ENCODE assay signal across 11 cellular contexts in genomic region chr2:85547089-85547858, GRCh38. TPM values are rescaled to one million over a fixed set of nuclear protein-coding genes. Genes with fewer than 3 reads are reported as not detected.
DNase-seq lines count a peak whose midpoint lies in the region; ATAC-seq and TF ChIP-seq lines count a peak whose summit lies in the region.
"Had no signal": no experiment of that assay in that cellular context is flagged by ENCODE, and none has a peak within 500 bp of the region (broad histone marks: within the 10 kb centered on the region; RNA-seq: fewer than 3 reads in every experiment).

No MANE protein-coding gene starts in this region.

- H3K27ac ChIP-seq in SJCRH30 = no peak overlapping the region; the same call in 1 of the 2 replicates
- H3K27ac ChIP-seq in ascending aorta = no peak overlapping the region
- H3K27ac ChIP-seq: coronary artery had no signal

- no peak overlapping the region for H3K4me3 Mint-ChIP-seq in natural killer cell treated with Interleukin-12 subunit alpha and Interleukin-12 subunit beta and Interleukin-15 and Interleukin-18, amount 100 ng/mL, for 72 hours
- no peak overlapping the region for H3K4me3 Mint-ChIP-seq in natural killer cell
- H3K4me3 Mint-ChIP-seq in T-cell = no peak overlapping the region
- peak overlapping the region; percentile 24 for H3K4me3 Mint-ChIP-seq in type B pancreatic cell

- peaks cover 20 to 23% of the 10 kb centered on the region in 2 donors for H3K4me1 Mint-ChIP-seq in natural killer cell treated with Interleukin-12 subunit alpha and Interleukin-12 subunit beta and Interleukin-15 and Interleukin-18, amount 100 ng/mL, for 72 hours (ENCODE audit: low read depth in 2 of 2)
- H3K4me1 Mint-ChIP-seq in natural killer cell = peaks cover 5 to 11% of the 10 kb centered on the region in 2 donors
- peaks cover 8 to 11% (median 11%) of the 10 kb centered on the region in 3 donors for H3K4me1 Mint-ChIP-seq in T-cell
- H3K4me1 Mint-ChIP-seq in type B pancreatic cell (ENCODE audit: unreplicated experiment) = peaks cover 35% of the 10 kb centered on the region

- H3K4me3 ChIP-seq in SJCRH30 = no peak overlapping the region
- H3K4me3 ChIP-seq in ascending aorta = no peak overlapping the region
- H3K4me3 ChIP-seq: coronary artery, pancreas had no signal

- H3K27ac Mint-ChIP-seq in natural killer cell treated with Interleukin-12 subunit alpha and Interleukin-12 subunit beta and Interleukin-15 and Interleukin-18, amount 100 ng/mL, for 72 hours = peak overlapping the region; percentile 34 to 53
- no peak overlapping the region for H3K27ac Mint-ChIP-seq in natural killer cell
- peak overlapping the region; percentile 50 to 52 for H3K27ac Mint-ChIP-seq in T-cell
- peak overlapping the region; percentile 61 for H3K27ac Mint-ChIP-seq in type B pancreatic cell

- peak in 1 of 2 donors; percentile 20 for ATAC-seq in natural killer cell treated with Interleukin-12 subunit alpha and Interleukin-12 subunit beta and Interleukin-15 and Interleukin-18, amount 100 ng/mL, for 72 hours
- ATAC-seq in natural killer cell (no peak), T-cell (replicated peaks in 1 of 4) (no peak), GM19452 (IDR thresholded peaks at IDR 0.05; ENCODE audit: unreplicated experiment) (no peak)

- no peaks in the 10 kb centered on the region for H3K9me3 Mint-ChIP-seq in natural killer cell treated with Interleukin-12 subunit alpha and Interleukin-12 subunit beta and Interleukin-15 and Interleukin-18, amount 100 ng/mL, for 72 hours
- H3K9me3 Mint-ChIP-seq in natural killer cell (no peaks in the 10 kb centered on the region), T-cell (no peaks in the 10 kb centered on the region), type B pancreatic cell (no peaks in the 10 kb centered on the region)

- no peak for DNase-seq in natural killer cell treated with Interleukin-12 subunit alpha and Interleukin-12 subunit beta and Interleukin-15 and Interleukin-18, amount 100 ng/mL, for 72 hours (ENCODE audit: low spot score)
- no peak for DNase-seq in natural killer cell
- DNase-seq in T-cell = no peak
- DNase-seq in glomerular visceral epithelial cell (ENCODE audit: extremely low spot score) = peak; percentile 17
- DNase-seq in type B pancreatic cell (ENCODE audit: extremely low spot score, unreplicated experiment) = no peak
- no peak for DNase-seq in SJCRH30
- no peak for DNase-seq in ascending aorta (ENCODE audit: low spot score in 2 of 2)
- DNase-seq: activated CD4-positive, alpha-beta T cell treated with anti-CD3 and anti-CD28 coated beads, Interleukin-2, amount 50 U/mL, for 1 hour had no signal

- peaks cover 20% of the 10 kb centered on the region for H3K4me1 ChIP-seq in SJCRH30
- H3K4me1 ChIP-seq in ascending aorta = peaks cover 0 to 14% of the 10 kb centered on the region in 2 donors

- intact Hi-C loops in natural killer cell (cut with micrococcal nuclease) (no loop called here), ascending aorta (cut with DNase I) (no loop called here)

- H3K36me3 ChIP-seq in SJCRH30 (peaks cover 83% of the 10 kb centered on the region), ascending aorta (peaks cover 44 to 60% of the 10 kb centered on the region in 2 donors)

- H3K9me3 ChIP-seq in SJCRH30 (replicated peaks) (no peaks in the 10 kb centered on the region), ascending aorta (no peaks in the 10 kb centered on the region)
- H3K9me3 ChIP-seq: pancreas had no signal

- TF ChIP-seq CTCF in natural killer cell (IDR thresholded peaks at IDR 0.05) = no peak
- no peak for TF ChIP-seq CTCF in type B pancreatic cell (conservative IDR thresholded peaks at IDR 0.05)
- TF ChIP-seq CTCF in ascending aorta (IDR thresholded peaks at IDR 0.05) = no peak

- peaks cover 6% of the 10 kb centered on the region for H3K27me3 ChIP-seq in SJCRH30
- H3K27me3 ChIP-seq in ascending aorta = no peaks in the 10 kb centered on the region
- H3K27me3 ChIP-seq: pancreas had no signal

- CTCF ChIA-PET in T-cell (lab: Charles Lee) = no interaction called here

- no peaks in the 10 kb centered on the region for H3K27me3 Mint-ChIP-seq in natural killer cell treated with Interleukin-12 subunit alpha and Interleukin-12 subunit beta and Interleukin-15 and Interleukin-18, amount 100 ng/mL, for 72 hours
- H3K27me3 Mint-ChIP-seq in natural killer cell (ENCODE audit: low read depth in 2 of 2) (no peaks in the 10 kb centered on the region), T-cell (no peaks in the 10 kb centered on the region), type B pancreatic cell (no peaks in the 10 kb centered on the region)

- peaks cover 35% of the 10 kb centered on the region for H3K36me3 Mint-ChIP-seq in natural killer cell treated with Interleukin-12 subunit alpha and Interleukin-12 subunit beta and Interleukin-15 and Interleukin-18, amount 100 ng/mL, for 72 hours
- peaks cover 21% of the 10 kb centered on the region for H3K36me3 Mint-ChIP-seq in natural killer cell
- H3K36me3 Mint-ChIP-seq in T-cell = peaks cover 49% of the 10 kb centered on the region
- H3K36me3 Mint-ChIP-seq in type B pancreatic cell = peaks cover 44% of the 10 kb centered on the region

- POLR2A ChIA-PET in T-cell (lab: Charles Lee) = no interaction called here

RNA-seq across cellular contexts. Expression of gene MAT2A, which starts 8.3 kb away (rescaled TPM):
- total RNA-seq in natural killer cell treated with Interleukin-12 subunit alpha and Interleukin-12 subunit beta and Interleukin-15 and Interleukin-18, amount 100 ng/mL, for 72 hours = 100 to 1,000 TPM; 246 to 503 TPM
- total RNA-seq in natural killer cell (100 to 1,000 TPM; 116 to 141 (median 135) TPM), T-cell (100 to 1,000 TPM; 110 to 184 (median 165) TPM), type B pancreatic cell (ENCODE audit: low replicate concordance) (209 and 403 TPM in 2 replicates), ascending aorta (91.7 TPM)
- 218 and 291 TPM in 2 replicates for total RNA-seq in SJCRH30 (2014; rRNA removed; shearing (Covaris generic))

RNA-seq across cellular contexts. Expression of gene GGCX, which starts 14.0 kb away (rescaled TPM):
- total RNA-seq in natural killer cell treated with Interleukin-12 subunit alpha and Interleukin-12 subunit beta and Interleukin-15 and Interleukin-18, amount 100 ng/mL, for 72 hours = 10 to 100 TPM; 24.9 to 37.1 TPM
- total RNA-seq in natural killer cell (10 to 100 TPM; 21.3 to 21.7 (median 21.4) TPM), T-cell (10 to 100 TPM; 20.4 to 29.7 (median 25.7) TPM), type B pancreatic cell (ENCODE audit: low replicate concordance) (62.6 and 76.2 TPM in 2 replicates), ascending aorta (31.9 TPM)
- total RNA-seq in SJCRH30 (2014; rRNA removed; shearing (Covaris generic)) = 37.0 and 38.9 TPM in 2 replicates

RNA-seq across cellular contexts. Expression of gene VAMP8, which starts 30.1 kb away (rescaled TPM):
- 100 to 1,000 TPM in 1 of 2 donors, 10 to 100 TPM in 1; 83.2 to 160 TPM for total RNA-seq in natural killer cell treated with Interleukin-12 subunit alpha and Interleukin-12 subunit beta and Interleukin-15 and Interleukin-18, amount 100 ng/mL, for 72 hours
- total RNA-seq in natural killer cell (100 to 1,000 TPM; 105 to 116 (median 111) TPM), T-cell (100 to 1,000 TPM in 1 of 5 donors, 10 to 100 TPM in 4; 76.2 to 102 (median 84.5) TPM), type B pancreatic cell (ENCODE audit: low replicate concordance) (62.8 and 157 TPM in 2 replicates), ascending aorta (10.0 TPM)
- total RNA-seq in SJCRH30 (2014; rRNA removed; shearing (Covaris generic)) = 51.3 and 54.7 TPM in 2 replicates

RNA-seq across cellular contexts. Expression of gene VAMP5, which starts 37.0 kb away (rescaled TPM):
- total RNA-seq in natural killer cell treated with Interleukin-12 subunit alpha and Interleukin-12 subunit beta and Interleukin-15 and Interleukin-18, amount 100 ng/mL, for 72 hours = 10 to 100 TPM; 30.5 to 50.7 TPM
- total RNA-seq in natural killer cell (10 to 100 TPM; 35.0 to 50.7 (median 36.7) TPM), T-cell (10 to 100 TPM; 25.0 to 40.1 (median 33.9) TPM), type B pancreatic cell (ENCODE audit: low replicate concordance) (3.4 and 4.4 TPM in 2 replicates), ascending aorta (114 TPM)
- not detected in 2 replicates for total RNA-seq in SJCRH30 (2014; rRNA removed; shearing (Covaris generic))

RNA-seq across cellular contexts. Expression of gene RNF181, which starts 48.3 kb away (rescaled TPM):
- total RNA-seq in natural killer cell treated with Interleukin-12 subunit alpha and Interleukin-12 subunit beta and Interleukin-15 and Interleukin-18, amount 100 ng/mL, for 72 hours = 100 to 1,000 TPM; 116 to 149 TPM
- total RNA-seq in natural killer cell (10 to 100 TPM; 65.0 to 75.0 (median 66.7) TPM), T-cell (10 to 100 TPM; 49.9 to 74.6 (median 64.3) TPM), type B pancreatic cell (ENCODE audit: low replicate concordance) (70.2 and 78.8 TPM in 2 replicates), ascending aorta (157 TPM)
- total RNA-seq in SJCRH30 (2014; rRNA removed; shearing (Covaris generic)) = 91.1 and 111 TPM in 2 replicates

Comparison
In these comparisons a context has a peak if more than half of its experiments do, and no peak if none do; other contexts are left out.
1. H3K27ac Mint-ChIP-seq: peak in natural killer cell treated with Interleukin-12 subunit alpha and Interleukin-12 subunit beta and Interleukin-15 and Interleukin-18, amount 100 ng/mL, for 72 hours (2 of 2), T-cell (2 of 2) and type B pancreatic cell (single experiment); none in natural killer cell (0 of 2).